18 cellular contexts compared by ENCODE assay signal in the genomic region with DNA sequence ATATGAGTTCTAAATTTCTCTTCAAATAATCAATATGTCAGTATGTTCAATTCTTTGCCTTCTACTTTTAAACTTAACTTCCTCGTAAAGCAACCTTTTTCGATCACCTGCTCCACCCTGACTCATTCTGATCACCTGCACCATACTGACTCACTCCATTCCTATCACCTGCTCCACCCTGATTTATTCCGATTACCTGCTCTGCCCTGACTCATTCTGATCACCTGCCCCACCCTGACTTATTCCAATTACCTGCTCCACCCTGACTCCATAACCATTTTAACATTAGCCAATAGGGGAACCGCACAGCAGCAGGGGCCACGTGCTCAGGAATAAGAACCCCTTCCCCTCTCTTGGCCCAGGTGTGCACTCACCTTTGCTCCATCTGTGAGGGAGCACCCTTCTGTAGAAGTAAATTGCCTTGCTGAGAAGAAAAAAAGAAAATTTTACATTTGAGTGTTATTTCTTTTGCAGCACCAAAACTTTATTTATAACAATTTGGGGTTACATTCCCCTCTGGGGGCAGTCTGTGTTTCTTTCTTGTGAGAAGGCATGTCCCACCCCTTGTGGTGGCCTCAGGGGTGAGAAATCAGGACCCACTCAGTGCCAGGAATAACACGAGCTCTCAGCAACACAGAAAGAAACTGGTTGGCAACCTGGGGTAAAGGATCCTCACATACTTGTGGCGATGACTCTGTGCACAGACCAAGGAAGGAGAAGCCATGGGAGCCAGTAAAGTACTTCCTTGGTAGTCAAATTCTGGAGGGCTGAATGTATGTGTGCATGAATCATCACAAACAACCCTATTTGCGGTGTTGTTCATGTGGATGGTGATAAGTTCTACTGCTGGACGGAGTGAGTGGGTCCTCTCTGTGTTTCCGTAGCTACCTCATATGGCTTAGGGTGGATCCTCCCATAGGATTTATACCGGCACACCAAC. TPM values are rescaled to one million over a fixed set of nuclear protein-coding genes. Genes with fewer than 3 reads are reported as not detected.
DNase-seq lines count a peak whose midpoint lies in the region; ATAC-seq, FAIRE-seq and TF ChIP-seq lines count a peak whose summit lies in the region.
"Had no signal": no experiment of that assay in that cellular context is flagged by ENCODE, and none has a peak within 500 bp of the region (broad histone marks: within the 10 kb centered on the region; RNA-seq: fewer than 3 reads in every experiment).

No MANE protein-coding gene starts in this region.

- ATAC-seq in left colon (peak; percentile 34), esophagus mucosa (no peak), GM18502 (IDR thresholded peaks at IDR 0.05; ENCODE audit: poor library complexity, unreplicated experiment) (no peak)
- ATAC-seq: CD8-positive, alpha-beta T cell had no signal

- peaks cover 11% of the 10 kb centered on the region for H3K9me3 ChIP-seq in mammary epithelial cell (replicated peaks; ENCODE audit: insufficient read depth, low read length)
- peaks cover 8 to 9% of the 10 kb centered on the region in 2 donors for H3K9me3 ChIP-seq in breast epithelium
- peaks cover 6% of the 10 kb centered on the region for H3K9me3 ChIP-seq in astrocyte (ENCODE audit: insufficient read depth, low read depth, low read length)

- no peak overlapping the region for H3K27ac ChIP-seq in mammary epithelial cell (ENCODE audit: insufficient read depth, low read depth, low read length)
- no peak overlapping the region for H3K27ac ChIP-seq in breast epithelium
- H3K27ac ChIP-seq in astrocyte (ENCODE audit: low read depth, low read length): no peak overlapping the region
- H3K27ac ChIP-seq: BLaER1 had no signal

- H3K27me3 ChIP-seq in mammary epithelial cell (ENCODE audit: insufficient read depth, low read length) (no peaks in the 10 kb centered on the region), breast epithelium (no peaks in the 10 kb centered on the region), astrocyte (ENCODE audit: insufficient read depth, low read length) (no peaks in the 10 kb centered on the region)
- H3K27me3 ChIP-seq: BLaER1 had no signal

- FAIRE-seq in astrocyte (lab: Jason Lieb, UNC): no peak
- FAIRE-seq: A204.1, GM12892 had no signal

- H3K79me2 ChIP-seq in mammary epithelial cell (ENCODE audit: insufficient read depth, low read length) (no peaks in the 10 kb centered on the region), astrocyte (ENCODE audit: insufficient read depth, low read length) (no peaks in the 10 kb centered on the region)

- H3K4me2 ChIP-seq in mammary epithelial cell (ENCODE audit: insufficient read depth, low read depth, low read length): no peak overlapping the region
- no peak overlapping the region for H3K4me2 ChIP-seq in astrocyte (ENCODE audit: low read length)
- H3K4me2 ChIP-seq: BLaER1 had no signal

- no peak overlapping the region for H3K4me3 Mint-ChIP-seq in astrocyte (ENCODE audit: unreplicated experiment)
- H3K4me3 Mint-ChIP-seq: CD8-positive, alpha-beta T cell; IgD-negative memory B cell had no signal

- H3K4me1 Mint-ChIP-seq in astrocyte (ENCODE audit: low read depth, unreplicated experiment): no peaks in the 10 kb centered on the region

- H3K9ac ChIP-seq in mammary epithelial cell (ENCODE audit: insufficient read depth, low read length) (no peak overlapping the region), astrocyte (ENCODE audit: low read length) (no peak overlapping the region)
- H3K9ac ChIP-seq: BLaER1 had no signal

- H3K36me3 Mint-ChIP-seq in astrocyte (ENCODE audit: low read depth, unreplicated experiment): peaks cover 4% of the 10 kb centered on the region
- H3K36me3 Mint-ChIP-seq: CD8-positive, alpha-beta T cell had no signal

- in situ Hi-C loops in mammary epithelial cell (cut with MboI; ENCODE audit: low sequenced_read_pairs in 2 of 2): no loop called here

- BruUV-seq in mammary epithelial cell (replicated peaks; lab: Mats Ljungman, UMichigan): no TSS peak

- H4K20me1 ChIP-seq in mammary epithelial cell (ENCODE audit: insufficient read depth, low read length) (no peaks in the 10 kb centered on the region), astrocyte (ENCODE audit: insufficient read depth, low read length) (no peaks in the 10 kb centered on the region)
- H4K20me1 ChIP-seq: BLaER1 had no signal

- peak overlapping the region; percentile 14 for H3K27ac Mint-ChIP-seq in astrocyte (ENCODE audit: unreplicated experiment)
- H3K27ac Mint-ChIP-seq: CD8-positive, alpha-beta T cell had no signal

- dilution Hi-C loops in mammary epithelial cell (cut with HindIII; ENCODE audit: low sequenced_read_pairs): no loop called here

- DNase-seq in mammary epithelial cell (peak; percentile 32), breast epithelium (ENCODE audit: low spot score in 2 of 2) (no peak), astrocyte (ENCODE audit: low read depth) (no peak), left colon (no peak), lower leg skin (ENCODE audit: low spot score in 2 of 2) (no peak)
- DNase-seq: CD8-positive, alpha-beta T cell; Kasumi-1; MM.1S; NCI-H1092 treated with DMSO at 0.1 percent for 48 hours; NCI-H2081 treated with DMSO at 0.1 percent for 48 hours; NCI-H510A treated with DMSO at 0.1 percent for 48 hours; NCI-H82 had no signal

- WGBS in mammary epithelial cell (ENCODE audit: low coverage, missing lambda C conversion rate): 76% methylated on average over 11 of the region's 11 CpGs
- WGBS in lower leg skin, 2 donors: 77 to 86% methylated on average over 11 of the region's 11 CpGs

- no peaks in the 10 kb centered on the region for H3K36me3 ChIP-seq in mammary epithelial cell (ENCODE audit: insufficient read depth, low read length)
- H3K36me3 ChIP-seq in breast epithelium: no peaks in the 10 kb centered on the region
- no peaks in the 10 kb centered on the region for H3K36me3 ChIP-seq in astrocyte (ENCODE audit: insufficient read depth, low read length)
- H3K36me3 ChIP-seq: BLaER1 had no signal

- intact Hi-C loops in mammary epithelial cell (cut with micrococcal nuclease) (no loop called here), breast epithelium (cut with DNase I; ENCODE audit: low total_unique reads) (no loop called here), left colon (cut with DNase I, micrococcal nuclease) (no loop called here), lower leg skin (cut with DNase I; ENCODE audit: low total_unique reads) (no loop called here)

- no peaks in the 10 kb centered on the region for H3K27me3 Mint-ChIP-seq in astrocyte (ENCODE audit: low read depth, unreplicated experiment)
- H3K27me3 Mint-ChIP-seq: IgD-negative memory B cell had no signal

- H3K4me3 ChIP-seq in mammary epithelial cell (replicated peaks in 1 of 3; ENCODE audit: insufficient read depth in 1 of 3, low read depth in 2 of 3, low read length in 3 of 3): no peak overlapping the region
- no peak overlapping the region for H3K4me3 ChIP-seq in breast epithelium
- H3K4me3 ChIP-seq in astrocyte (ENCODE audit: insufficient read depth, low read depth, low read length): no peak overlapping the region
- H3K4me3 ChIP-seq in lower leg skin (ENCODE audit: low read depth, poor library complexity, severe bottlenecking): no peak overlapping the region
- H3K4me3 ChIP-seq: BLaER1 had no signal

- H3K9me3 Mint-ChIP-seq in astrocyte (ENCODE audit: unreplicated experiment): peaks cover 18% of the 10 kb centered on the region

- H2AFZ ChIP-seq in mammary epithelial cell (ENCODE audit: low read depth, low read length): no peak overlapping the region
- no peak overlapping the region for H2AFZ ChIP-seq in astrocyte (ENCODE audit: low read depth, low read length)

- H3K4me1 ChIP-seq in mammary epithelial cell (ENCODE audit: insufficient read depth, low read length): no peaks in the 10 kb centered on the region
- H3K4me1 ChIP-seq in breast epithelium: no peaks in the 10 kb centered on the region
- no peaks in the 10 kb centered on the region for H3K4me1 ChIP-seq in astrocyte (ENCODE audit: insufficient read depth, low read length)

- CTCF ChIA-PET in mammary epithelial cell (lab: Charles Lee; ENCODE audit: low non-redundant PET): no interaction called here

- no peak for TF ChIP-seq POLR2A in breast epithelium (IDR thresholded peaks at IDR 0.05)
- no peak for TF ChIP-seq POLR2A in lower leg skin (IDR thresholded peaks at IDR 0.05)

- TF ChIP-seq CTCF in mammary epithelial cell (conservative IDR thresholded peaks at IDR 0.05 in 1 of 2, IDR thresholded peaks at IDR 0.05 in 1 of 2; ENCODE audit: extremely low read depth in 1 of 2, insufficient read depth in 1 of 2, low read depth in 1 of 2, low read length in 2 of 2) (no peak), breast epithelium (IDR thresholded peaks at IDR 0.05) (no peak), astrocyte (IDR thresholded peaks at IDR 0.05; ENCODE audit: insufficient read depth, low read depth, low read length) (no peak), lower leg skin (IDR thresholded peaks at IDR 0.05) (no peak)

RNA-seq across cellular contexts. Expression of a gene that starts 29.4 kb away (rescaled TPM):
- total RNA-seq in mammary epithelial cell: 1 to 10 TPM in 1 of 2 donors, not detected in 1; 1.7 TPM
- not detected for polyA plus RNA-seq in mammary epithelial cell
- polyA minus RNA-seq in mammary epithelial cell: not detected
- total RNA-seq in breast epithelium: 10 to 100 TPM in 2 of 3 donors, 1 to 10 TPM in 1; 7.5 to 34.7 (median 19.3) TPM
- 5.1 and 7.5 TPM in 2 replicates for total RNA-seq in astrocyte
- 10 to 100 TPM; 24.0 to 24.5 TPM for total RNA-seq in left colon
- total RNA-seq in esophagus mucosa: 0.36 TPM
- total RNA-seq in lower leg skin: 1 to 10 TPM in 3 of 4 donors, under 1 TPM in 1; 0.51 to 2.7 (median 1.4) TPM
